1 cellular context compared by ENCODE assay signal in the genomic region with DNA sequence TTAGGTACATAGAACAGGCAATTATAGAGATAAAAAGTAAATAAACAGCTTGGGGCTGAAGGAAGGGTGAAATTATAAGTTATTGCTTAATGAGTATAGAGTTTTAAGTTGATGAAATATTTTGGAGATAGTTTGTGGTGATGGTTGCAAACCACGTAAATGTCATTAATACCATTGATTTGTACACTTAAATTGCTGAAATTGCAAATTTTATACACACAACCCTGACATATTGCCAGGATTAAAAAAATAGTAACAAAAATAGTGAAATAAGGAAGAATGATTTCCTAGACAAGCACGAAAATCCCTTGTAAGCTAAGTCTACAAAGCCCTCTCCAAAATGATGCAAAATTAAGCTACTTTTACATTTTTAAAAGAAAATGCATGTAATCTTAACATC.
TF ChIP-seq lines count a peak whose summit lies in the region.

No MANE protein-coding gene starts in this region.

TF ChIP-seq in K562, 482 proteins besides CTCF, POLR2A, EP300 and RAD21 (continued from another document):
- TF ChIP-seq, protein P1, sequence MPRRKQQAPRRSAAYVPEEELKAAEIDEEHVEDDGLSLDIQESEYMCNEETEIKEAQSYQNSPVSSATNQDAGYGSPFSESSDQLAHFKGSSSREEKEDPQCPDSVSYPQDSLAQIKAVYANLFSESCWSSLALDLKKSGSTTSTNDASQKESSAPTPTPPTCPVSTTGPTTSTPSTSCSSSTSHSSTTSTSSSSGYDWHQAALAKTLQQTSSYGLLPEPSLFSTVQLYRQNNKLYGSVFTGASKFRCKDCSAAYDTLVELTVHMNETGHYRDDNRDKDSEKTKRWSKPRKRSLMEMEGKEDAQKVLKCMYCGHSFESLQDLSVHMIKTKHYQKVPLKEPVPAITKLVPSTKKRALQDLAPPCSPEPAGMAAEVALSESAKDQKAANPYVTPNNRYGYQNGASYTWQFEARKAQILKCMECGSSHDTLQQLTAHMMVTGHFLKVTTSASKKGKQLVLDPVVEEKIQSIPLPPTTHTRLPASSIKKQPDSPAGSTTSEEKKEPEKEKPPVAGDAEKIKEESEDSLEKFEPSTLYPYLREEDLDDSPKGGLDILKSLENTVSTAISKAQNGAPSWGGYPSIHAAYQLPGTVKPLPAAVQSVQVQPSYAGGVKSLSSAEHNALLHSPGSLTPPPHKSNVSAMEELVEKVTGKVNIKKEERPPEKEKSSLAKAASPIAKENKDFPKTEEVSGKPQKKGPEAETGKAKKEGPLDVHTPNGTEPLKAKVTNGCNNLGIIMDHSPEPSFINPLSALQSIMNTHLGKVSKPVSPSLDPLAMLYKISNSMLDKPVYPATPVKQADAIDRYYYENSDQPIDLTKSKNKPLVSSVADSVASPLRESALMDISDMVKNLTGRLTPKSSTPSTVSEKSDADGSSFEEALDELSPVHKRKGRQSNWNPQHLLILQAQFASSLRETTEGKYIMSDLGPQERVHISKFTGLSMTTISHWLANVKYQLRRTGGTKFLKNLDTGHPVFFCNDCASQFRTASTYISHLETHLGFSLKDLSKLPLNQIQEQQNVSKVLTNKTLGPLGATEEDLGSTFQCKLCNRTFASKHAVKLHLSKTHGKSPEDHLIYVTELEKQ (CRISPR knock-in tag; IDR thresholded peaks at IDR 0.05) = no peak
- TF ChIP-seq NR2C2 (CRISPR knock-in tag; IDR thresholded peaks at IDR 0.05) (no peak), NR2C2 (tag; IDR thresholded peaks at IDR 0.05) (no peak), SUPT5H (IDR thresholded peaks at IDR 0.05) (no peak), MAFG (tag; conservative IDR thresholded peaks at IDR 0.05) (peak; percentile 71), YBX1 (IDR thresholded peaks at IDR 0.05) (no peak), HIVEP1 (CRISPR knock-in tag; IDR thresholded peaks at IDR 0.05) (no peak), NFXL1 (CRISPR knock-in tag; IDR thresholded peaks at IDR 0.05) (no peak), ZNF175 (CRISPR knock-in tag; IDR thresholded peaks at IDR 0.05; ENCODE audit: low read depth) (no peak)
- TF ChIP-seq, protein P2, sequence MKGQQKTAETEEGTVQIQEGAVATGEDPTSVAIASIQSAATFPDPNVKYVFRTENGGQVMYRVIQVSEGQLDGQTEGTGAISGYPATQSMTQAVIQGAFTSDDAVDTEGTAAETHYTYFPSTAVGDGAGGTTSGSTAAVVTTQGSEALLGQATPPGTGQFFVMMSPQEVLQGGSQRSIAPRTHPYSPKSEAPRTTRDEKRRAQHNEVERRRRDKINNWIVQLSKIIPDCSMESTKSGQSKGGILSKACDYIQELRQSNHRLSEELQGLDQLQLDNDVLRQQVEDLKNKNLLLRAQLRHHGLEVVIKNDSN (CRISPR knock-in tag; IDR thresholded peaks at IDR 0.05) = no peak
- TF ChIP-seq, protein P3, sequence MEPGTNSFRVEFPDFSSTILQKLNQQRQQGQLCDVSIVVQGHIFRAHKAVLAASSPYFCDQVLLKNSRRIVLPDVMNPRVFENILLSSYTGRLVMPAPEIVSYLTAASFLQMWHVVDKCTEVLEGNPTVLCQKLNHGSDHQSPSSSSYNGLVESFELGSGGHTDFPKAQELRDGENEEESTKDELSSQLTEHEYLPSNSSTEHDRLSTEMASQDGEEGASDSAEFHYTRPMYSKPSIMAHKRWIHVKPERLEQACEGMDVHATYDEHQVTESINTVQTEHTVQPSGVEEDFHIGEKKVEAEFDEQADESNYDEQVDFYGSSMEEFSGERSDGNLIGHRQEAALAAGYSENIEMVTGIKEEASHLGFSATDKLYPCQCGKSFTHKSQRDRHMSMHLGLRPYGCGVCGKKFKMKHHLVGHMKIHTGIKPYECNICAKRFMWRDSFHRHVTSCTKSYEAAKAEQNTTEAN (CRISPR knock-in tag; IDR thresholded peaks at IDR 0.05) = no peak
- TF ChIP-seq, protein P4, sequence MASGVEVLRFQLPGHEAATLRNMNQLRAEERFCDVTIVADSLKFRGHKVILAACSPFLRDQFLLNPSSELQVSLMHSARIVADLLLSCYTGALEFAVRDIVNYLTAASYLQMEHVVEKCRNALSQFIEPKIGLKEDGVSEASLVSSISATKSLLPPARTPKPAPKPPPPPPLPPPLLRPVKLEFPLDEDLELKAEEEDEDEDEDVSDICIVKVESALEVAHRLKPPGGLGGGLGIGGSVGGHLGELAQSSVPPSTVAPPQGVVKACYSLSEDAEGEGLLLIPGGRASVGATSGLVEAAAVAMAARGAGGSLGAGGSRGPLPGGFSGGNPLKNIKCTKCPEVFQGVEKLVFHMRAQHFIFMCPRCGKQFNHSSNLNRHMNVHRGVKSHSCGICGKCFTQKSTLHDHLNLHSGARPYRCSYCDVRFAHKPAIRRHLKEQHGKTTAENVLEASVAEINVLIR (CRISPR knock-in tag; IDR thresholded peaks at IDR 0.05) = no peak
